Comparison of ENCODE assay signal across 8 cellular contexts in the genomic region with DNA sequence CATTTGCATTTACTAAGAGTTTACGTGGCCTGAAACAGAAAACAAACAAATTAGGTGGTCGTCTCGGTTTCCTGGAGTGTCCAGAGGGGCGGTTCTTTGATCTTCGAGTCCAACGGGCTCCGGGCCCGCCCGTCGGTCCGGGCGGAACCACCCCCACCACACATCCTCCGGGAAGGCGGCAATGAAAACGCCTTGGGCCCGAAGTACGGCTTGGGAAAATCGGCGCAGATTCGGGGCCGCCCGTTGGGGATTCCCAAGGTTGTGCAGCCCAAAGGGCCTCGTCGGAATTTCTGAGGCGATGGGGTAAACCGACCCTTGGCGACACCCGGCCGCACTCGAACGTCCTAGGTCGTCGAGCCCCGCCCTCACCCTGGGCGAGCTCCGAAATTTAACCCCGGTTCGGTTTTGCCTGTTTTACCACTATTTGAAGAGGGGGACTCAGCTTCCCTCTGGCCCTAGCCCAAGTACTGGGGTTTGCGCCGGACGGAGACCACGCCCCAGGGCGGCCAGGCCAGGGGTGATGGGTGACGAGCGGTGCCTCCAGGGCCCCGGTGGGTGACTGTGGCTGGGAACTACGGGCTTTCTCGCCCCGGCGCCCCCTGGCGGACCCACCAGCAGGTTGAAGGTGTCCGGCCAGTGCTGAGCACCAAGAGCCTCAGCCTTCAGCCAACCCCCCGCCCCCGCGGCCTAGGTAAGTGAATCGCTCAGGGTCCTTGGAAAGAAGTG. TPM values are rescaled to one million over a fixed set of nuclear protein-coding genes. Genes with fewer than 3 reads are reported as not detected.
A peak's percentile ranks its signal among the peaks of the same experiment; 100 is the strongest.
DNase-seq lines count a peak whose midpoint lies in the region; TF ChIP-seq lines count a peak whose summit lies in the region.

No MANE protein-coding gene starts in this region.

- no peaks in the 10 kb centered on the region for H3K27me3 ChIP-seq in tibial nerve

- TF ChIP-seq CTCF in GM12872 (IDR thresholded peaks at IDR 0.05; ENCODE audit: insufficient read depth, low read depth, low read length) (peak; percentile 89), glutamatergic neuron (IDR thresholded peaks at IDR 0.05; ENCODE audit: partially characterized antibody, unreplicated experiment) (peak; percentile 88), tibial nerve (IDR thresholded peaks at IDR 0.05) (peak; percentile 58 to 77 (median 71))

- no peaks in the 10 kb centered on the region for H3K9me3 ChIP-seq in tibial nerve

- peak overlapping the region; percentile 85 for H3K4me3 Mint-ChIP-seq in glutamatergic neuron (ENCODE audit: unreplicated experiment)

- H3K27ac ChIP-seq in tibial nerve = peak overlapping the region; percentile 64 to 82 (median 74)

- peak overlapping the region; percentile 38 to 57 (median 48) for H3K4me3 ChIP-seq in tibial nerve

- peaks cover 4 to 44% (median 23%) of the 10 kb centered on the region in 3 donors for H3K36me3 ChIP-seq in tibial nerve

- TF ChIP-seq EP300 in tibial nerve (IDR thresholded peaks at IDR 0.05) = peak in 1 of 2 donors; percentile 22

- H3K9me3 Mint-ChIP-seq in glutamatergic neuron (ENCODE audit: unreplicated experiment) = no peaks in the 10 kb centered on the region

- H3K4me1 ChIP-seq in tibial nerve = peaks cover 0 to 27% (median 11%) of the 10 kb centered on the region in 4 donors

- DNase-seq in GOT3 (lab: John Stamatoyannopoulos, UW) = peak; percentile 7
- peak; percentile 12 for DNase-seq in NCI-H460 (ENCODE audit: extremely low read depth, low read depth)
- DNase-seq in activated gamma-delta T cell treated with anti-CD3 and anti-CD28 coated beads, Interleukin-2, amount 50 U/mL, for 16 hours (ENCODE audit: low read depth) = peak; percentile 72
- DNase-seq in glutamatergic neuron = peak; percentile 94
- DNase-seq in pons (ENCODE audit: low spot score) = peak; percentile 41
- peak; percentile 65 to 70 for DNase-seq in tibial nerve (ENCODE audit: low spot score in 2 of 2)
- DNase-seq in NCI-H146 treated with DMSO at 0.1 percent for 48 hours (lab: John Stamatoyannopoulos, UW; ENCODE audit: unreplicated experiment) = no peak

- 16 to 25% methylated on average over 20 to 40 of the region's 56 CpGs for WGBS in tibial nerve, 2 donors

- peaks cover 6% of the 10 kb centered on the region for H3K27me3 Mint-ChIP-seq in glutamatergic neuron (ENCODE audit: unreplicated experiment)

- no peaks in the 10 kb centered on the region for H3K36me3 Mint-ChIP-seq in glutamatergic neuron (ENCODE audit: unreplicated experiment)

- no peak overlapping the region for H3K27ac Mint-ChIP-seq in glutamatergic neuron (ENCODE audit: unreplicated experiment)

- peaks cover 3% of the 10 kb centered on the region for H3K4me1 Mint-ChIP-seq in glutamatergic neuron (ENCODE audit: low read depth, unreplicated experiment)

- TF ChIP-seq POLR2A in tibial nerve (IDR thresholded peaks at IDR 0.05) = no peak

RNA-seq across cellular contexts. Expression of gene CFAP53, which starts 1.9 kb away (rescaled TPM):
- total RNA-seq in NCI-H460 (2014; rRNA removed; shearing (Covaris generic)) = 0.35 and 0.84 TPM in 2 replicates
- 0.13 TPM in 1 of 2 replicates, not detected in the other for polyA plus RNA-seq in NCI-H460 (2014; cell fraction: nucleus; rRNA removed)
- total RNA-seq in glutamatergic neuron (ENCODE audit: unreplicated experiment) = 0.22 TPM
- total RNA-seq in tibial nerve = 1 to 10 TPM; 1.5 to 1.7 (median 1.6) TPM

RNA-seq across cellular contexts. Expression of gene MBD1, which starts 13.1 kb away (rescaled TPM):
- total RNA-seq in NCI-H460 (2014; rRNA removed; shearing (Covaris generic)) = 54.9 and 57.1 TPM in 2 replicates
- 86.0 and 102 TPM in 2 replicates for polyA plus RNA-seq in NCI-H460 (2014; cell fraction: nucleus; rRNA removed)
- total RNA-seq in glutamatergic neuron (ENCODE audit: unreplicated experiment) (91.0 TPM), tibial nerve (100 to 1,000 TPM in 1 of 4 donors, 10 to 100 TPM in 3; 69.3 to 103 (median 85.7) TPM)

RNA-seq across cellular contexts. Expression of gene CXXC1, which starts 19.3 kb away (rescaled TPM):
- total RNA-seq in NCI-H460 (2014; rRNA removed; shearing (Covaris generic)) = 21.9 and 28.6 TPM in 2 replicates
- polyA plus RNA-seq in NCI-H460 (2014; cell fraction: nucleus; rRNA removed) = 219 and 247 TPM in 2 replicates
- total RNA-seq in glutamatergic neuron (ENCODE audit: unreplicated experiment) (66.3 TPM), tibial nerve (100 to 1,000 TPM in 1 of 4 donors, 10 to 100 TPM in 3; 73.9 to 131 (median 81.6) TPM)
